In the genomic region with DNA sequence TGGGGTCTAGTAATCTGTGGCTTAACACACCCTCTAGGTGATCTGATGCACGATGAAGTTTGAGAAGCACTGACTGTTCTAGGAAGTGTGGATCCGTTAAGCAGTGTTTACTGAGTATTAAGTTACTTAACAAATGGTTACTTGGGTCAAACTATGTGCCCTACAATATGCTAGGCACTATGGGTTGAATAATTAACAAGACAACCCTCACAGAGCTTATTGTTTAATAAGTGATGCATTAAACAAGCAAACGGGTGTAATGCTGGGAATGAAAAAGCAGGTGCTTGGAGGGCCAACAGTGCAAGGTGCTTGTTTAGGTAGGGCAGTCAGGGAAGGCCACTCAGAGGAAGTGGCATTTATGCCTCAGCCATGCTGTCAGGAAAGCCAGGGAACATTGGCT, we compare ENCODE assay signal across 19 cellular contexts.
"Had no signal": no experiment of that assay in that cellular context is flagged by ENCODE, and none has a peak within 500 bp of the region (broad histone marks: within the 10 kb centered on the region; RNA-seq: fewer than 3 reads in every experiment).

No MANE protein-coding gene starts in this region.

- H3K27ac Mint-ChIP-seq: activated CD4-positive, alpha-beta T cell treated with anti-CD3 and anti-CD28 coated beads for 36 hours; activated CD8-positive, alpha-beta T cell treated with anti-CD3 and anti-CD28 coated beads, Interleukin-2, amount 10 ng/mL, durations not matched to agents 7 days and 5 days; activated T-helper 1 cell treated with anti-CD3 and anti-CD28 coated beads, Interleukin-12 subunit alpha, Interleukin-12 subunit beta, Interleukin-2, Interleukin-4 antibody, amounts not matched to agents 30 ng/mL and 10 ng/mL and 1 ng/mL, durations not matched to agents 14 hours and 24 hours and 36 hours; immature natural killer cell; mesothelial cell of epicardium; T-helper 17 cell had no signal

- H3K4me1 Mint-ChIP-seq: activated CD4-positive, alpha-beta T cell treated with anti-CD3 and anti-CD28 coated beads for 36 hours; immature natural killer cell; mesothelial cell of epicardium; neural crest cell; T-helper 17 cell had no signal

- H3K9me3 Mint-ChIP-seq: activated T-helper 1 cell treated with anti-CD3 and anti-CD28 coated beads, Interleukin-12 subunit alpha, Interleukin-12 subunit beta, Interleukin-2, Interleukin-4 antibody, amounts not matched to agents 30 ng/mL and 10 ng/mL and 1 ng/mL, durations not matched to agents 14 hours and 24 hours and 36 hours; mesothelial cell of epicardium; neural crest cell had no signal

- DNase-seq: activated CD4-positive, alpha-beta T cell treated with anti-CD3 and anti-CD28 coated beads for 36 hours; activated CD8-positive, alpha-beta T cell treated with anti-CD3 and anti-CD28 coated beads, Interleukin-2, amount 10 ng/mL, durations not matched to agents 7 days and 5 days; activated naive CD4-positive, alpha-beta T cell; anterior cingulate cortex; cerebellar nuclear complex; effector CD8-positive, alpha-beta T cell; immature natural killer cell; left cardiac atrium; sigmoid colon; stimulated activated CD4-positive, alpha-beta T cell treated with anti-CD3 and anti-CD28 coated beads, Interleukin-1b, Interleukin-23, amount 100 ng/mL, for 48 hours; stomach; T-helper 17 cell; testis; upper lobe of left lung had no signal

- H3K27ac ChIP-seq: breast epithelium, foreskin keratinocyte, sigmoid colon, stomach, testis, upper lobe of left lung had no signal

- H3K36me3 Mint-ChIP-seq: immature natural killer cell, mesothelial cell of epicardium had no signal

- H3K4me3 Mint-ChIP-seq: activated CD4-positive, alpha-beta T cell treated with anti-CD3 and anti-CD28 coated beads for 36 hours; activated CD8-positive, alpha-beta T cell treated with anti-CD3 and anti-CD28 coated beads, Interleukin-2, amount 10 ng/mL, durations not matched to agents 7 days and 5 days; activated T-helper 1 cell treated with anti-CD3 and anti-CD28 coated beads, Interleukin-12 subunit alpha, Interleukin-12 subunit beta, Interleukin-2, Interleukin-4 antibody, amounts not matched to agents 30 ng/mL and 10 ng/mL and 1 ng/mL, durations not matched to agents 14 hours and 24 hours and 36 hours; immature natural killer cell; mesothelial cell of epicardium; neural crest cell; T-helper 17 cell had no signal
